Comparison of ENCODE assay signal across 8 cellular contexts in the genomic region with DNA sequence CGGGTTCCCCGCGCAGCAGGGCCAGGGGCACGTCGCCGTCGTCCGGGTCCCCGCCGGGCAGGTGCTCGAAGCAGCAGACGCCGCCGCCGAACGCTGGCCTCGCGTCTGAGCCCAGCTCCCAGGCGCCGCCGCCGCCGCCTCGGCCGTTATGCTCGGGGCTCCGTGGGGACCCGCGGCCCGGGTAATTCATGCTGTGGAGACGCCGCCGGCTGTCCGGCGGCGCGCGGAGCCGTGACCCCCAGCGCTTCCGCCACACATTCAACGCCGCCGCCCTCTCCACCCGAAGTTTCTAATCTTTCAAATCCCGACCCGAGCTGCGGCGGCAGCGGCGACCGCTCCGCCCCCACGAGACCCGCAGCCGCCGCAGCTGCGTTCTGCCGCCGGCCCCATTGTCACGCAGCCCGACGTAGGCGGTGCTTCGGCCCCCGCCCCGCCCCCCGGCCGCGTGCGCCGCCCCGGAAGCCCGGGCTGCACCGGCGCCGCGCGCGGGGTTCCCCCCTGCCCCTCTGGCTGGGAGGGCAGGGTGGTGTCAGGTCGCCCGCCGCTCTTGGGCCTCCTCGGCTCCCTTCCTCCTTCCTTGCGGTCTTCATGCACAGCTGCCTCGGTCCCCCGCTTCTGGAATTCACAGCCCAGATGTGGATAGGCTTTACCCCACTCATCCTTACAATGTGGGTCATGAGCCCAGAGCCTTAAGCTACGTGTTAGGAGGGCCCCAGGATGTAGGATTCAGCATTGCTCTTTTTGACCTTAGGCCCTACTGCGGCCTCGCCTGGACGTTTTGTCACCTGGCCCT. TPM values are rescaled to one million over a fixed set of nuclear protein-coding genes. Genes with fewer than 3 reads are reported as not detected.
DNase-seq lines count a peak whose midpoint lies in the region; ATAC-seq and TF ChIP-seq lines count a peak whose summit lies in the region.

TSS of gene DDHD1 (minus strand) at position 415 of the 793 bp plus-strand sequence. CDS start at position 190, 225 bp downstream.

- DNase-seq in COLO829 (ENCODE audit: low spot score), result peak; percentile 47
- DNase-seq in HS-5 (ENCODE audit: low read depth), result peak; percentile 22
- DNase-seq in activated T-cell treated with anti-CD3 and anti-CD28 coated beads for 1 hour (ENCODE audit: low read depth), result peak; percentile 78
- DNase-seq in epithelial cell of esophagus (ENCODE audit: low read depth), result peak; percentile 69
- DNase-seq in mucosa of descending colon, result peak; percentile 78 to 90 (median 89)
- peak; percentile 55 to 66 for DNase-seq in stimulated activated CD8-positive, alpha-beta memory T cell treated with anti-CD3 and anti-CD28 coated beads, Interleukin-4, amount 100 ng/mL, for 4 hours (ENCODE audit: low read depth in 2 of 2, low spot score in 1 of 2)

- ATAC-seq in GM19467 (IDR thresholded peaks at IDR 0.05; ENCODE audit: unreplicated experiment), result peak; percentile 64
- ATAC-seq in mucosa of descending colon, result peak; percentile 94

- H3K9me3 ChIP-seq in OCI-LY1 (ENCODE audit: low read length) (no peaks in the 10 kb centered on the region), mucosa of descending colon (no peaks in the 10 kb centered on the region)

- no peaks in the 10 kb centered on the region for H3K27me3 ChIP-seq in OCI-LY1 (ENCODE audit: insufficient read depth, low read length)

- 0 out of 2 replicates have a peak, but pooled peaks cover 4% of the 10 kb centered on the region for H4K20me1 ChIP-seq in OCI-LY1 (ENCODE audit: insufficient read depth, low read length)

- peaks cover 3% of the 10 kb centered on the region; the same call in 1 of the 2 replicates for H3K36me3 ChIP-seq in OCI-LY1 (ENCODE audit: insufficient read depth, low read length)
- no peaks in the 10 kb centered on the region for H3K36me3 ChIP-seq in mucosa of descending colon (ENCODE audit: low read depth)

- peaks cover 41% of the 10 kb centered on the region for H3K79me2 ChIP-seq in OCI-LY1 (ENCODE audit: insufficient read depth, low read length)

- H3K4me2 ChIP-seq in OCI-LY1 (ENCODE audit: low read length), result peak within 1 kb of the TSS; percentile 91

- H2AFZ ChIP-seq in OCI-LY1 (ENCODE audit: low read length), result peak within 1 kb of the TSS; percentile 48; the same call in 1 of the 2 replicates

- peaks cover 37% of the 10 kb centered on the region for H3K4me1 ChIP-seq in OCI-LY1 (ENCODE audit: insufficient read depth, low read length, severe bottlenecking)
- no peaks in the 10 kb centered on the region for H3K4me1 ChIP-seq in mucosa of descending colon (ENCODE audit: low read depth)

- intact Hi-C loops in mucosa of descending colon (cut with DNase I, micrococcal nuclease), result no loop called here

- peak within 1 kb of the TSS; percentile 86 for H3K27ac ChIP-seq in OCI-LY1 (ENCODE audit: low read depth, low read length, poor library complexity, severe bottlenecking)

- H3F3A ChIP-seq in OCI-LY1 (ENCODE audit: insufficient read depth, low read length), result no peaks in the 10 kb centered on the region

- H3K9me2 ChIP-seq in OCI-LY1 (ENCODE audit: low read depth, low read length), result no peaks in the 10 kb centered on the region

- TF ChIP-seq CTCF in OCI-LY1 (IDR thresholded peaks at IDR 0.05; ENCODE audit: low read length), result no peak
- no peak for TF ChIP-seq CTCF in epithelial cell of esophagus (IDR thresholded peaks at IDR 0.05; ENCODE audit: insufficient read depth, low read depth, low read length, missing control alignments)
- no peak for TF ChIP-seq CTCF in mucosa of descending colon (IDR thresholded peaks at IDR 0.05)

- H3K4me3 ChIP-seq in OCI-LY1 (ENCODE audit: low read depth, low read length, poor library complexity, severe bottlenecking) (peak within 1 kb of the TSS; percentile 86), epithelial cell of esophagus (ENCODE audit: low read length) (peak within 1 kb of the TSS; percentile 69), mucosa of descending colon (peak within 1 kb of the TSS; percentile 37)

- H3K9ac ChIP-seq in OCI-LY1 (ENCODE audit: low read length), result peak within 1 kb of the TSS; percentile 87

RNA-seq across cellular contexts. Expression of gene DDHD1, which starts in this region (rescaled TPM):
- 10 to 100 TPM in 1 of 3 donors, 1 to 10 TPM in 2; 7.7 to 15.7 (median 8.2) TPM for total RNA-seq in mucosa of descending colon

Comparison
In these comparisons a context has a peak if more than half of its experiments do, and no peak if none do; other contexts are left out.
1. Peak in every context shown above with its lines: DNase-seq, ATAC-seq, H3K4me3 ChIP-seq and H3K27ac ChIP-seq.
2. DNase-seq: peak in every context shown above with its lines; median percentile 89 in mucosa of descending colon; 78 in activated T-cell treated with anti-CD3 and anti-CD28 coated beads for 1 hour; 69 in epithelial cell of esophagus; 60 in stimulated activated CD8-positive, alpha-beta memory T cell treated with anti-CD3 and anti-CD28 coated beads, Interleukin-4, amount 100 ng/mL, for 4 hours; 47 in COLO829; 22 in HS-5.